Comparison of ENCODE assay signal across 17 cellular contexts in the genomic region with DNA sequence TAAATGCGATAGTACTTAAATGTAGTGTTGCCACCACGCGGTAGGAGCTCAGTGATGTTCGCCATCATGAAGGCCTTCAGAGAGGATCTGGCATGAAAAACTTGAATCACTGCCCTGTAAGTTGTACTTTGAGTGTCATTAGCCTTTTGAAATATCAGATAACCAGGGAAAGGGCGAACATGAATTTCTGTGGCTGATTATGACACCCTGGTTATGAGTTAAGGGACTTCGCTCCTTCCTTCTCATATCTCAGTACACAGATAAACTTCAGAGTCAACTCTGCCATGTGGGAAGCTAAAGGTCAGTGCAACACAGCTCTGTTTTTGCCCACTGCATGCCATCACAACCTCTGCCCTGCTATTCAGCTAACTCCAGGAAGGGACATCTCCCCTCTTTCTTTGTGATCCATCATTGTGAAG.
"Had no signal": no experiment of that assay in that cellular context is flagged by ENCODE, and none has a peak within 500 bp of the region (broad histone marks: within the 10 kb centered on the region; RNA-seq: fewer than 3 reads in every experiment).

No MANE protein-coding gene starts in this region.

- H3K9me3 ChIP-seq: pancreas, tibial artery, vagina had no signal

- H3K4me1 ChIP-seq: pancreas had no signal

- DNase-seq: activated CD4-positive, alpha-beta T cell treated with anti-CD3 and anti-CD28 coated beads for 1 hour; activated CD4-positive, alpha-beta T cell treated with anti-CD3 and anti-CD28 coated beads, Interleukin-2, amount 50 U/mL, for 4 hours; activated naive CD4-positive, alpha-beta T cell treated with anti-CD3 and anti-CD28 coated beads for 36 hours; central memory CD4-positive, alpha-beta T cell; cortex of kidney; effector CD8-positive, alpha-beta T cell; foreskin fibroblast; hypothalamus; midbrain; naive thymus-derived CD8-positive, alpha-beta T cell; pancreas; T-helper 2 cell; tibial artery had no signal

- H3K4me3 ChIP-seq: lung, pancreas, tibial artery, vagina had no signal

- H3K36me3 ChIP-seq: pancreas, tibial artery, vagina had no signal

- H3K27ac ChIP-seq: pancreas, tibial artery, vagina had no signal

- ATAC-seq: activated T-helper 17 cell treated with anti-CD3 and anti-CD28 coated beads, Interleukin-2, amount 50 U/mL, for 72 hours; naive thymus-derived CD8-positive, alpha-beta T cell; pancreas; stimulated activated effector memory CD8-positive, alpha-beta T cell treated with anti-CD3 and anti-CD28 coated beads, Interleukin-12 subunit alpha, Interleukin-12 subunit beta, amount 100 ng/mL, for 72 hours had no signal

- H3K27me3 ChIP-seq: pancreas, tibial artery, vagina had no signal
